ENCODE assay signal across 7 cellular contexts in the genomic region with DNA sequence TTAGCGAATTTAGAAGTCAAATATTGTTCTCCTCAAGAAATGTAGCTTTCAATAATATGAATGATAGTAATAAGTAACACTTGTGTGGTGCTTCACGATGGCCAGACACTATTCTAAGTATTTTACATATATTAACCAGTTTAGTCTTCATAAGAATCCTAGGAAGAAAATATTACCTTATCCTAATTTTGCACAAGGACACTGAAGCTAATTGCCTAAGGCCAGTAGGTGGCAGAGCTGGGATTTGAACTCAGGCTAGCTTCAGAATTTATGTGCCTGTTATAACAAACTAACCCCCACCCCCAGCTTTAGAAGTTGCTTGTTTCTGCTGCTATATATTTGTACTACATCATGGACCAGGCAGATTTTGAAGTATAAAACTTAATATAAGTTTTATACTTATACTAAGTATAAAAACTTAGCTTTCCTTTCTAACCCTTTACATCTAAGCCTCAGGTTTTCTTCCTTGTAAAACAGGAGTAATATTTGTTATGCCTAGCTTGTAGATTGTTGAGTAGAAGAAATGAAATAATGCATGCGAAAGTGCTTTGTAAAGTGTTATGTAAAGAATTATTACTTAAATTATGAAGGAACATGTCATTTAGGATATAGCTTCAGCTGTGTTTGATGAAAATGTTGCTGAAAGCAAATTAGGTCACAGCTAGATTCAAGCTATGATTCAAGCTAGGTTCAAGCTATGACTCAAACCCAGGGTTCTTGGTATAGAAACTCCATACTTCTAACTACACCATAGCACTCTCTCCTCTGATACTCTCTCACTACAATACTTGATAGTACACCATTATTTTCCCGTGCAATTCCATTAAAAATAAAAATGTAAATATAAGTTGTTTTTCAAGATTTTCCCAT. TPM values are rescaled to one million over a fixed set of nuclear protein-coding genes. Genes with fewer than 3 reads are reported as not detected.
DNase-seq lines count a peak whose midpoint lies in the region; ATAC-seq lines count a peak whose summit lies in the region.

No MANE protein-coding gene starts in this region.

- DNase-seq in D341Med (ENCODE audit: low spot score): peak; percentile 30
- DNase-seq in HT-29 (ENCODE audit: low spot score): peak; percentile 62
- peak; percentile 17 for DNase-seq in SW480 (ENCODE audit: low spot score)
- peak; percentile 47 for DNase-seq in glomerular visceral epithelial cell (ENCODE audit: extremely low spot score)
- DNase-seq in activated gamma-delta T cell treated with Interleukin-2 at 50 U/mL for 16 hours: no peak
- no peak for DNase-seq in stimulated activated CD4-positive, alpha-beta T cell treated with anti-CD3 and anti-CD28 coated beads, Interleukin-2, amount 100 ng/mL, for 24 hours

- ATAC-seq in GM18870 (IDR thresholded peaks at IDR 0.05; ENCODE audit: unreplicated experiment): no peak

RNA-seq across cellular contexts. Expression of gene CDS1, which starts 4.2 kb away (rescaled TPM):
- 11.6 and 14.8 TPM in 2 replicates for total RNA-seq in HT-29 (2014; rRNA removed; shearing (Covaris generic))

Comparison
In these comparisons a context has a peak if more than half of its experiments do, and no peak if none do; other contexts are left out.
1. DNase-seq: peak in D341Med (single experiment), HT-29 (single experiment), SW480 (single experiment) and glomerular visceral epithelial cell (single experiment); none in activated gamma-delta T cell treated with Interleukin-2 at 50 U/mL for 16 hours (single experiment) and stimulated activated CD4-positive, alpha-beta T cell treated with anti-CD3 and anti-CD28 coated beads, Interleukin-2, amount 100 ng/mL, for 24 hours (0 of 2).